Comparison of ENCODE assay signal across 8 cellular contexts in the genomic region with DNA sequence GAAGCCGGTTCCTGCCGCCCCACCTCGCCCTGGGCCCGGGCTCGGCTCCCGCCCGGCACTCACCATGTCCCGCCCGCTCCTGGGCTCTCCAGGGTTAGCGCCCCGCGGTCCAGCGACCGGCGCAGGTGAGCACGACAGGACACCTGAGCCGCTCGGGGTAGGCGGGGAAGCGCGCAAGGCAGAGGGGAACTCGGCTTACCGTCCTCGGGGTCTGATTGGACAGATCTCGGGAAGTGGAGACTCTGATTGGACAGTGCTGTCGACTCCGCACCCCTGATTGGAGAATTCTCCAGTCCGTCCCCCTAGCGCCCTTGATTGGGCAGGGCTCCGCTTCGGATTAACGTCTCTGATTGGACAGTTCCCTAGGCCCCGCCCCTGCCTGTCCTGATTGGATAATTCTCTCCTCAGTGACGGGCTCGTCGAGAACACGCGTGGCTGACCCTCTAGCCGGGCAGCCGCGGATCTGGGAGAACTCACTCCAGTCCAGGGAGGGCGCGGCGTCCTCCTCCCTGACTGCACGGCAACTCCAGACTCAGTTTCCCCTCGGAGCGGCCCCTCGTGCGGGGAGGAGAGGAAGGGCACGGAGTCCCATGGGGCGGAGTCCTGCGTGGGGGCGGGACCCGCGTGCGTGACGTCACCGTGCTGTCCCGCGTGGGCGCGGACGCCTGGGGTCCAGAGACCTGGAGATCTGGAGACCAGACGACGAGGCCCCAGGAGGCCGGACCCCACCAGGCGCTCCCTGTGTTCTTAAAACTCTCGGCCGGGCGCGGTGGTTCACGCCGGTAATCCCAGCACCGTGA. TPM values are rescaled to one million over a fixed set of nuclear protein-coding genes. Genes with fewer than 3 reads are reported as not detected.
DNase-seq lines count a peak whose midpoint lies in the region; ATAC-seq, FAIRE-seq and TF ChIP-seq lines count a peak whose summit lies in the region.

Gene ZNF77 (minus strand): TSS at position 197 of the 800 bp plus-strand sequence. CDS start 131 bp downstream, at position 66.

- H3K4me1 ChIP-seq in kidney (ENCODE audit: control insufficient read depth in 1 of 2, insufficient read depth in 1 of 2, low read depth in 1 of 2, low read length in 2 of 2): peaks cover 0 to 14% of the 10 kb centered on the region in 2 donors

- intact Hi-C loops in kidney (cut with DNase I): no loop called here

- no peaks in the 10 kb centered on the region for H3K36me3 ChIP-seq in kidney (ENCODE audit: control insufficient read depth in 1 of 2, insufficient read depth in 2 of 2, low read length in 2 of 2)

- H3K9ac ChIP-seq in kidney (ENCODE audit: low read length in 2 of 2): peak within 1 kb of the TSS; percentile 85 to 90

- ATAC-seq in GM19035 (IDR thresholded peaks at IDR 0.05; ENCODE audit: unreplicated experiment) (peak; percentile 96), HG03342 (IDR thresholded peaks at IDR 0.05; ENCODE audit: unreplicated experiment) (peak; percentile 94)

- H3K27ac ChIP-seq in kidney (ENCODE audit: low read depth in 2 of 2, low read length in 2 of 2): peak within 1 kb of the TSS; percentile 94 to 98

- FAIRE-seq in kidney (lab: Jason Lieb, UNC): peak; percentile 98

- H3K4me3 ChIP-seq in AG10803 (ENCODE audit: low read length): peak within 1 kb of the TSS; percentile 89
- peak within 1 kb of the TSS; percentile 88 for H3K4me3 ChIP-seq in choroid plexus epithelial cell (ENCODE audit: low read depth, low read length)
- H3K4me3 ChIP-seq in kidney (ENCODE audit: low read length in 2 of 2): peak within 1 kb of the TSS; percentile 77 to 92

- DNase-seq in AG10803 (ENCODE audit: low read depth) (peak; percentile 99), NCI-H446 treated with DMSO at 0.1 percent for 48 hours (lab: John Stamatoyannopoulos, UW) (peak; percentile 99), choroid plexus epithelial cell (ENCODE audit: low read depth) (peak; percentile 100), kidney (peak; percentile 99)
- peak; percentile 99 for DNase-seq in activated CD4-positive, alpha-beta T cell treated with anti-CD3 and anti-CD28 coated beads for 24 hours (ENCODE audit: low read depth in 2 of 2)
- DNase-seq in stimulated activated CD4-positive, alpha-beta T cell treated with anti-CD3 and anti-CD28 coated beads, Interleukin-15, amount 100 ng/mL, for 1 hour (ENCODE audit: low read depth in 1 of 2, low spot score in 1 of 2): peak; percentile 96 to 97

- TF ChIP-seq CTCF in AG10803 (conservative IDR thresholded peaks at IDR 0.05; ENCODE audit: low read length) (no peak), choroid plexus epithelial cell (conservative IDR thresholded peaks at IDR 0.05; ENCODE audit: low read depth, low read length) (no peak), kidney (IDR thresholded peaks at IDR 0.05; ENCODE audit: borderline replicate concordance, extremely low read depth, insufficient read depth) (no peak)

- H3K9me3 ChIP-seq in kidney (ENCODE audit: control insufficient read depth in 1 of 2, low read length in 2 of 2): no peaks in the 10 kb centered on the region

RNA-seq across cellular contexts. Expression of gene ZNF77, which starts in this region (rescaled TPM):
- 5.1 TPM for total RNA-seq in kidney
- polyA plus RNA-seq in kidney (ENCODE audit: insufficient read depth, low read depth, low replicate concordance): 2.4 TPM

Comparison
In these comparisons a context has a peak if more than half of its experiments do, and no peak if none do; other contexts are left out.
1. Peak in every context shown above with its lines: DNase-seq, ATAC-seq, H3K4me3 ChIP-seq and H3K27ac ChIP-seq.